ENCODE assay signal across 1 cellular context in genomic region chr17:51346218-51346982, GRCh38.
TF ChIP-seq lines count a peak whose summit lies in the region.

No MANE protein-coding gene starts in this region.

TF ChIP-seq in HepG2, 621 proteins besides CTCF, POLR2A, EP300 and RAD21 (continued from another document and continues in another):
- TF ChIP-seq ARID5B (CRISPR knock-in tag; IDR thresholded peaks at IDR 0.05) (peak; percentile 83), TGIF2 (CRISPR knock-in tag; IDR thresholded peaks at IDR 0.05) (0 out of 2 replicates have a peak, but pooled peaks have one; percentile 20), ZNF614 (CRISPR knock-in tag; IDR thresholded peaks at IDR 0.05; ENCODE audit: borderline replicate concordance) (0 out of 2 replicates have a peak, but pooled peaks have one; percentile 32), PRDM10 (CRISPR knock-in tag; IDR thresholded peaks at IDR 0.05; ENCODE audit: low read depth) (0 out of 2 replicates have a peak, but pooled peaks have one; percentile 39), ZNF574 (CRISPR knock-in tag; IDR thresholded peaks at IDR 0.05) (peak; percentile 47; the same call in 1 of the 2 replicates), DRAP1 (CRISPR knock-in tag; IDR thresholded peaks at IDR 0.05) (peak; percentile 28; the same call in 1 of the 2 replicates), SAP130 (CRISPR knock-in tag; IDR thresholded peaks at IDR 0.05; ENCODE audit: low read depth) (peak; percentile 41; the same call in 1 of the 2 replicates), ZNF275 (CRISPR knock-in tag; IDR thresholded peaks at IDR 0.05; ENCODE audit: borderline replicate concordance) (no peak), ATF2 (CRISPR knock-in tag; IDR thresholded peaks at IDR 0.05) (peak; percentile 24; the same call in 1 of the 2 replicates), ZNF549 (CRISPR knock-in tag; IDR thresholded peaks at IDR 0.05) (no peak), ZNF646 (CRISPR knock-in tag; IDR thresholded peaks at IDR 0.05) (peak; percentile 94), SOX13 (IDR thresholded peaks at IDR 0.05) (no peak), SOX13 (CRISPR knock-in tag; conservative IDR thresholded peaks at IDR 0.05 in 1 of 2, IDR thresholded peaks at IDR 0.05 in 1 of 2) (peak in 1 of 2 experiments; percentile 49; a peak in 2 of 4 replicates), ZNF3 (CRISPR knock-in tag; IDR thresholded peaks at IDR 0.05) (0 out of 2 replicates have a peak, but pooled peaks have one; percentile 50), POGK (CRISPR knock-in tag; conservative IDR thresholded peaks at IDR 0.05) (peak; percentile 49; the same call in 1 of the 2 replicates), IKZF1 (IDR thresholded peaks at IDR 0.05) (no peak)
